In genomic region chr21:41880153-41880552, GRCh38 we compare ENCODE assay signal across 8 cellular contexts. TPM values are rescaled to one million over a fixed set of nuclear protein-coding genes. Genes with fewer than 3 reads are reported as not detected.
DNase-seq lines count a peak whose midpoint lies in the region; ATAC-seq and TF ChIP-seq lines count a peak whose summit lies in the region.

No MANE protein-coding gene starts in this region.

- H3K9me3 Mint-ChIP-seq in CD4-positive, alpha-beta T cell = no peaks in the 10 kb centered on the region
- H3K9me3 Mint-ChIP-seq in nephron progenitor cell = no peaks in the 10 kb centered on the region

- H3K36me3 ChIP-seq in KOPT-K1 (ENCODE audit: insufficient read depth, low read length) (peaks cover 7% of the 10 kb centered on the region; the same call in 1 of the 2 replicates), breast epithelium (no peaks in the 10 kb centered on the region)

- H3K4me3 ChIP-seq in breast epithelium = peak overlapping the region in 2 of 3 donors; percentile 75 to 97

- no peak for TF ChIP-seq POLR2A in breast epithelium (IDR thresholded peaks at IDR 0.05)

- H3K4me1 Mint-ChIP-seq in CD4-positive, alpha-beta T cell (ENCODE audit: low read depth) = peaks cover 36% of the 10 kb centered on the region
- peaks cover 39% of the 10 kb centered on the region for H3K4me1 Mint-ChIP-seq in nephron progenitor cell

- no peak for DNase-seq in CD4-positive, alpha-beta T cell
- DNase-seq in breast epithelium (ENCODE audit: low spot score in 2 of 2) = no peak
- no peak for DNase-seq in nephron progenitor cell
- DNase-seq in germinal center (ENCODE audit: low spot score) = no peak
- DNase-seq in mucosa of gallbladder (ENCODE audit: low spot score) = no peak
- no peak for DNase-seq in NCI-H2196 treated with DMSO at 0.1 percent for 48 hours (lab: John Stamatoyannopoulos, UW; ENCODE audit: unreplicated experiment)

- H3K36me3 Mint-ChIP-seq in CD4-positive, alpha-beta T cell (ENCODE audit: low read depth) = peaks cover 14% of the 10 kb centered on the region
- no peaks in the 10 kb centered on the region for H3K36me3 Mint-ChIP-seq in nephron progenitor cell (ENCODE audit: low read depth)

- H3K27me3 Mint-ChIP-seq in CD4-positive, alpha-beta T cell = no peaks in the 10 kb centered on the region
- no peaks in the 10 kb centered on the region for H3K27me3 Mint-ChIP-seq in nephron progenitor cell (ENCODE audit: low read depth, poor library complexity)

- no peaks in the 10 kb centered on the region for H3K4me1 ChIP-seq in breast epithelium

- ATAC-seq in CD4-positive, alpha-beta T cell (ENCODE audit: poor library complexity) = no peak
- no peak for ATAC-seq in GM19452 (IDR thresholded peaks at IDR 0.05; ENCODE audit: unreplicated experiment)

- CTCF ChIA-PET in CD4-positive, alpha-beta T cell (lab: Charles Lee) = interaction anchor here (0.8 kb wide), 1 partner anchor 16 kb away, joined by 4 read pairs; no protein-coding TSS in a partner anchor

- TF ChIP-seq CTCF in CD4-positive, alpha-beta T cell (IDR thresholded peaks at IDR 0.05) = no peak
- no peak for TF ChIP-seq CTCF in breast epithelium (IDR thresholded peaks at IDR 0.05)
- TF ChIP-seq CTCF in nephron progenitor cell (IDR thresholded peaks at IDR 0.05) = no peak

- POLR2A ChIA-PET in CD4-positive, alpha-beta T cell (lab: Charles Lee) = interaction anchor here (1.1 to 3.8 kb wide), 6 partner anchors 16 to 228 kb away, joined by 3 to 44 read pairs (median 14); no protein-coding TSS in a partner anchor

- H3K27ac ChIP-seq in CD4-positive, alpha-beta T cell (ENCODE audit: low read depth, low read length) = no peak overlapping the region
- H3K27ac ChIP-seq in KOPT-K1 (ENCODE audit: low read depth, low read length, poor library complexity, severe bottlenecking) (peak overlapping the region; percentile 97), breast epithelium (no peak overlapping the region)

- peak overlapping the region; percentile 95 for H3K4me3 Mint-ChIP-seq in CD4-positive, alpha-beta T cell
- peak overlapping the region; percentile 89 for H3K4me3 Mint-ChIP-seq in nephron progenitor cell

- no peaks in the 10 kb centered on the region for H3K27me3 ChIP-seq in CD4-positive, alpha-beta T cell (ENCODE audit: control insufficient read depth, insufficient read depth, low read length)
- H3K27me3 ChIP-seq in breast epithelium = no peaks in the 10 kb centered on the region

- no peaks in the 10 kb centered on the region for H3K9me3 ChIP-seq in CD4-positive, alpha-beta T cell (ENCODE audit: control insufficient read depth, low read length)
- no peaks in the 10 kb centered on the region for H3K9me3 ChIP-seq in KOPT-K1 (ENCODE audit: insufficient read depth, low read length, poor library complexity, severe bottlenecking)
- no peaks in the 10 kb centered on the region for H3K9me3 ChIP-seq in breast epithelium

- intact Hi-C loops in CD4-positive, alpha-beta T cell (cut with DNase I, micrococcal nuclease) = loop anchor here (5.0 to 10.0 kb wide), 2 partner anchors 125 to 227 kb away; no protein-coding TSS in a partner anchor
- intact Hi-C loops in breast epithelium (cut with DNase I; ENCODE audit: low total_unique reads) = no loop called here

- H3K27ac Mint-ChIP-seq in CD4-positive, alpha-beta T cell = peak overlapping the region; percentile 88
- no peak overlapping the region for H3K27ac Mint-ChIP-seq in nephron progenitor cell

RNA-seq across cellular contexts. Expression of gene PRDM15, which starts 1.0 kb away (rescaled TPM):
- total RNA-seq in CD4-positive, alpha-beta T cell = 10 to 100 TPM; 10.4 to 12.0 TPM
- total RNA-seq in breast epithelium (10 to 100 TPM in 1 of 3 donors, 1 to 10 TPM in 2; 6.6 to 14.1 (median 9.2) TPM), mucosa of gallbladder (6.4 TPM)
